Comparison of ENCODE assay signal across 8 cellular contexts in the genomic region with DNA sequence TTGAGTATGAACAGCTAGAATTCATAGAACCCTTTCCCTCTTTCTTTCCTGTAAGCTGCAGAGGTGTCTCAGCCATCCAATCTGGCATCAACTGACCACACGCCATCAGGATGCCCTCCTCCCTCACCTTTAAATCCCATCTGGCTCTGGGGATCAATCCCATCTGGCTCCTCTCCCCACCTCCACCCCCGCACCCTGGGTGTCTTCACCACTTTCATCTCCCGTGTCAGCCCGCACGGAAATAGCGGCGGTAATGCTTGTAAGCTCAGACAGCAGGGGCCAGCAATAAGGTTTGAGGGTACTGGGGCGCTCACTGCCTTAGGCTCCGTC. TPM values are rescaled to one million over a fixed set of nuclear protein-coding genes. Genes with fewer than 3 reads are reported as not detected.
DNase-seq lines count a peak whose midpoint lies in the region; ATAC-seq and TF ChIP-seq lines count a peak whose summit lies in the region.

No MANE protein-coding gene starts in this region.

- H3K4me3 ChIP-seq in DOHH2 (ENCODE audit: low read length): peak overlapping the region; percentile 83
- H3K4me3 ChIP-seq in NT2/D1 (ENCODE audit: insufficient read length, low read depth): peak overlapping the region; percentile 53

- no peak for DNase-seq in NT2/D1 (ENCODE audit: low read depth, low spot score)
- no peak for DNase-seq in chondrocyte (ENCODE audit: low spot score)
- DNase-seq in NOMO-1 treated with dmso at 0.1 percent for 144 hours (lab: John Stamatoyannopoulos, UW; ENCODE audit: unreplicated experiment): no peak

- peaks cover 9% of the 10 kb centered on the region for H3K27me3 Mint-ChIP-seq in chondrocyte (ENCODE audit: low read depth)
- H3K27me3 Mint-ChIP-seq in nephron (ENCODE audit: low read depth): peaks cover 62% of the 10 kb centered on the region

- H3F3A ChIP-seq in DOHH2 (ENCODE audit: control insufficient read depth, insufficient read depth): peaks cover 27% of the 10 kb centered on the region

- peak overlapping the region; percentile 62 for H3K27ac ChIP-seq in DOHH2 (ENCODE audit: low read depth, low read length)

- peaks cover 62% of the 10 kb centered on the region for H3K4me1 Mint-ChIP-seq in chondrocyte (ENCODE audit: low read depth)
- H3K4me1 Mint-ChIP-seq in nephron: peaks cover 49% of the 10 kb centered on the region

- H3K9me3 ChIP-seq in DOHH2 (ENCODE audit: control insufficient read depth, insufficient read depth, low read length): no peaks in the 10 kb centered on the region
- no peaks in the 10 kb centered on the region for H3K9me3 ChIP-seq in NT2/D1 (ENCODE audit: insufficient read depth, low read length)

- H3K4me3 Mint-ChIP-seq in chondrocyte (ENCODE audit: unreplicated experiment) (peak overlapping the region; percentile 68), nephron (peak overlapping the region; percentile 77 to 83 (median 77))

- peaks cover 53% of the 10 kb centered on the region for H3K79me2 ChIP-seq in DOHH2 (ENCODE audit: control insufficient read depth, low read length)

- no peaks in the 10 kb centered on the region for H3K36me3 Mint-ChIP-seq in chondrocyte (ENCODE audit: low read depth)
- no peaks in the 10 kb centered on the region for H3K36me3 Mint-ChIP-seq in nephron (ENCODE audit: low read depth)

- no peak for ATAC-seq in GM19324 (IDR thresholded peaks at IDR 0.05; ENCODE audit: low FRiP score, unreplicated experiment)
- no peak for ATAC-seq in HG03159 (IDR thresholded peaks at IDR 0.05; ENCODE audit: unreplicated experiment)
- ATAC-seq in GM19328 (IDR thresholded peaks at IDR 0.05; ENCODE audit: unreplicated experiment): no peak

- peaks cover 6% of the 10 kb centered on the region for H3K27me3 ChIP-seq in DOHH2 (ENCODE audit: control insufficient read depth, low read length)
- peaks cover 55% of the 10 kb centered on the region for H3K27me3 ChIP-seq in NT2/D1 (ENCODE audit: insufficient read depth, insufficient read length)

- H3K9ac ChIP-seq in NT2/D1 (ENCODE audit: insufficient read length, low read depth): peak overlapping the region; percentile 72

- H3K9me2 ChIP-seq in DOHH2 (replicated peaks; ENCODE audit: control insufficient read depth, low read length): no peaks in the 10 kb centered on the region

- TF ChIP-seq CTCF in DOHH2 (IDR thresholded peaks at IDR 0.05; ENCODE audit: low read depth, low read length, poor library complexity, severe bottlenecking): no peak
- TF ChIP-seq CTCF in chondrocyte (IDR thresholded peaks at IDR 0.05): no peak
- TF ChIP-seq CTCF in nephron (IDR thresholded peaks at IDR 0.05; ENCODE audit: unreplicated experiment in 3 of 3): no peak

- H3K27ac Mint-ChIP-seq in chondrocyte (ENCODE audit: unreplicated experiment) (peak overlapping the region; percentile 82), nephron (peak overlapping the region; percentile 15 to 75 (median 45))

- H3K4me2 ChIP-seq in DOHH2 (ENCODE audit: low read length): peak overlapping the region; percentile 97

- H3K9me3 Mint-ChIP-seq in chondrocyte (ENCODE audit: low read depth): no peaks in the 10 kb centered on the region
- H3K9me3 Mint-ChIP-seq in nephron: no peaks in the 10 kb centered on the region

- H3K36me3 ChIP-seq in DOHH2 (ENCODE audit: control insufficient read depth, low read length) (peaks cover 50% of the 10 kb centered on the region), NT2/D1 (ENCODE audit: insufficient read depth, insufficient read length, low read length) (peaks cover 39% of the 10 kb centered on the region)

- H4K20me1 ChIP-seq in DOHH2 (ENCODE audit: control insufficient read depth, insufficient read depth, low read depth, low read length): peaks cover 7% of the 10 kb centered on the region; the same call in 1 of the 2 replicates

- H3K4me1 ChIP-seq in DOHH2 (ENCODE audit: control insufficient read depth, low read length) (peaks cover 69% of the 10 kb centered on the region), NT2/D1 (ENCODE audit: insufficient read depth, insufficient read length) (peaks cover 25% of the 10 kb centered on the region)

RNA-seq across cellular contexts. Expression of a gene that starts 0.5 kb away (rescaled TPM):
- total RNA-seq in chondrocyte: not detected in 3 replicates

RNA-seq across cellular contexts. Expression of a gene that starts 1.2 kb away (rescaled TPM):
- total RNA-seq in chondrocyte: 9.4 to 19.7 TPM (median 11.5 TPM) in 3 replicates

RNA-seq across cellular contexts. Expression of a gene that starts 7.3 kb away (rescaled TPM):
- 24.4 to 32.0 TPM (median 25.9 TPM) in 3 replicates for total RNA-seq in chondrocyte

RNA-seq across cellular contexts. Expression of a gene that starts 7.3 kb away (rescaled TPM):
- 2.9 to 7.3 TPM (median 3.0 TPM) in 3 replicates for total RNA-seq in chondrocyte

RNA-seq across cellular contexts. Expression of a gene that starts 22.9 kb away (rescaled TPM):
- total RNA-seq in chondrocyte: 27.9 to 38.0 TPM (median 35.9 TPM) in 3 replicates
